Comparison of ENCODE assay signal across 8 cellular contexts in genomic region chr14:75222208-75222701, GRCh38. TPM values are rescaled to one million over a fixed set of nuclear protein-coding genes. Genes with fewer than 3 reads are reported as not detected.
DNase-seq lines count a peak whose midpoint lies in the region; ATAC-seq and TF ChIP-seq lines count a peak whose summit lies in the region.

No MANE protein-coding gene starts in this region.

- H3K4me1 ChIP-seq in skeletal muscle satellite cell (ENCODE audit: control insufficient read depth, insufficient read depth, low read length): peaks cover 29% of the 10 kb centered on the region
- H3K4me1 ChIP-seq in vagina: no peaks in the 10 kb centered on the region
- peaks cover 0 to 7% of the 10 kb centered on the region in 2 donors for H3K4me1 ChIP-seq in thyroid gland

- H3K27me3 ChIP-seq in skeletal muscle satellite cell (ENCODE audit: control insufficient read depth, insufficient read depth, low read length) (no peaks in the 10 kb centered on the region), vagina (no peaks in the 10 kb centered on the region), thyroid gland (no peaks in the 10 kb centered on the region)

- no peak overlapping the region for H3K4me3 ChIP-seq in fibroblast of mammary gland (ENCODE audit: control insufficient read depth, low read depth, low read length)
- peak overlapping the region; percentile 25 for H3K4me3 ChIP-seq in skeletal muscle satellite cell (ENCODE audit: low read length)
- H3K4me3 ChIP-seq in vagina: no peak overlapping the region
- no peak overlapping the region for H3K4me3 ChIP-seq in thyroid gland (replicated peaks in 1 of 3)

- TF ChIP-seq CTCF in fibroblast of mammary gland (conservative IDR thresholded peaks at IDR 0.05; ENCODE audit: control insufficient read depth, insufficient read depth, low read depth, low read length) (no peak), vagina (IDR thresholded peaks at IDR 0.05) (no peak), thyroid gland (IDR thresholded peaks at IDR 0.05) (no peak)

- no peak for TF ChIP-seq POLR2A in vagina (IDR thresholded peaks at IDR 0.05)
- TF ChIP-seq POLR2A in thyroid gland (IDR thresholded peaks at IDR 0.05): no peak

- peak overlapping the region; percentile 63 for H3K4me2 ChIP-seq in skeletal muscle satellite cell (ENCODE audit: low read length)

- H3K9me3 ChIP-seq in skeletal muscle satellite cell (replicated peaks; ENCODE audit: low read length) (no peaks in the 10 kb centered on the region), vagina (no peaks in the 10 kb centered on the region), thyroid gland (no peaks in the 10 kb centered on the region)

- H3K9ac ChIP-seq in skeletal muscle satellite cell (ENCODE audit: low read depth, low read length): no peak overlapping the region

- no peak overlapping the region for H3K27ac ChIP-seq in vagina
- H3K27ac ChIP-seq in thyroid gland: no peak overlapping the region

- DNase-seq in NOMO-1 (lab: John Stamatoyannopoulos, UW; ENCODE audit: unreplicated experiment in 2 of 2) (peak; percentile 63 to 68), fibroblast of mammary gland (ENCODE audit: low read depth) (peak; percentile 91), NCI-H524 treated with DMSO at 0.1 percent for 48 hours (lab: John Stamatoyannopoulos, UW) (no peak), vagina (ENCODE audit: extremely low spot score in 2 of 2) (no peak), thyroid gland (no peak)

- peak; percentile 60 for ATAC-seq in GM21423 (IDR thresholded peaks at IDR 0.05; ENCODE audit: unreplicated experiment)
- no peak for ATAC-seq in HG03439 (IDR thresholded peaks at IDR 0.05; ENCODE audit: unreplicated experiment)

- no peaks in the 10 kb centered on the region for H3K36me3 ChIP-seq in skeletal muscle satellite cell (ENCODE audit: insufficient read depth, low read length)
- no peaks in the 10 kb centered on the region for H3K36me3 ChIP-seq in vagina
- no peaks in the 10 kb centered on the region for H3K36me3 ChIP-seq in thyroid gland

- intact Hi-C loops in vagina (cut with DNase I) (no loop called here), thyroid gland (cut with DNase I) (no loop called here)

- WGBS in thyroid gland, 2 donors: 73 to 76% methylated on average over 12 of the region's 12 CpGs

RNA-seq across cellular contexts. Expression of gene TMED10, which starts 45.8 kb away (rescaled TPM):
- 226 and 241 TPM in 2 replicates for total RNA-seq in skeletal muscle satellite cell (2012; rRNA removed)
- 249 TPM for total RNA-seq in vagina
- 100 to 1,000 TPM; 289 to 559 (median 388) TPM for total RNA-seq in thyroid gland

RNA-seq across cellular contexts. Expression of gene FOS, which starts 56.4 kb away (rescaled TPM):
- 3.3 and 7.9 TPM in 2 replicates for total RNA-seq in skeletal muscle satellite cell (2012; rRNA removed)
- total RNA-seq in vagina (884 TPM), thyroid gland (100 to 1,000 TPM in 2 of 4 donors, 10 to 100 TPM in 2; 32.1 to 239 (median 121) TPM)

Comparison
In these comparisons a context has a peak if more than half of its experiments do, and no peak if none do; other contexts are left out.
1. DNase-seq: peak in NOMO-1 (2 of 2) and fibroblast of mammary gland (single experiment); none in NCI-H524 treated with DMSO at 0.1 percent for 48 hours (single experiment), vagina (0 of 2) and thyroid gland (0 of 2).